ENCODE assay signal across 15 cellular contexts in the genomic region with DNA sequence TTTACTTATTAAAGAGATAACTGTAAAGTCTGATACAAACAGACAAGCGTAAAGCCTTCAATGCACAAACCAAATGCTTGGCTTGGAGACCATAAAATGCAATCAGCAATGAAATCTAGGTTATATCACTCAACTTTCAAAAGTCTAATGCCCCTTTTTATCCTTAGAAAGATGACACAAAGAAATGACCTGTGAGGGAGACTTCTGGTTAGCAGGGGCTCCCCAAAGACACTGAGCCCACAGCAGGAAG.
A peak's percentile ranks its signal among the peaks of the same experiment; 100 is the strongest.
DNase-seq lines count a peak whose midpoint lies in the region; ATAC-seq, FAIRE-seq and TF ChIP-seq lines count a peak whose summit lies in the region.
"Had no signal": no experiment of that assay in that cellular context is flagged by ENCODE, and none has a peak within 500 bp of the region (broad histone marks: within the 10 kb centered on the region; RNA-seq: fewer than 3 reads in every experiment).

No MANE protein-coding gene starts in this region.

- TF ChIP-seq POLR2A in GM12891 (IDR thresholded peaks at IDR 0.05; ENCODE audit: low read depth, low read length), result peak; percentile 74

- peak; percentile 61 for ATAC-seq in activated CD8-positive, alpha-beta T cell treated with anti-CD3 and anti-CD28 coated beads for 36 hours
- ATAC-seq in natural killer cell (peak in 2 of 3 donors; percentile 5 to 27), HG03469 (IDR thresholded peaks at IDR 0.05; ENCODE audit: unreplicated experiment) (no peak)

- FAIRE-seq in GM12891 (lab: Jason Lieb, UNC), result no peak

- peaks cover 0 to 46% (median 0%) of the 10 kb centered on the region in 11 experiments; a peak in 8 of 22 replicates for H4K20me1 ChIP-seq in BLaER1 treated with 17β-estradiol and CSF1 and Interleukin-3, amounts not matched to agents 10 nM and 100 nM

- peak overlapping the region; percentile 85 for H3K27ac Mint-ChIP-seq in activated CD8-positive, alpha-beta T cell treated with anti-CD3 and anti-CD28 coated beads for 36 hours
- H3K27ac Mint-ChIP-seq in natural killer cell, result peak overlapping the region; percentile 78 to 92
- no peak overlapping the region for H3K27ac Mint-ChIP-seq in endothelial cell (ENCODE audit: unreplicated experiment)

- intact Hi-C loops in activated CD8-positive, alpha-beta T cell treated with anti-CD3 and anti-CD28 coated beads for 36 hours (cut with micrococcal nuclease), result loop anchor here (2.0 kb wide), 2 partner anchors 14 kb away; no protein-coding TSS in a partner anchor
- intact Hi-C loops in natural killer cell (cut with micrococcal nuclease), result loop anchor here (2.0 to 10.0 kb wide), 6 partner anchors 14 to 112 kb away; no protein-coding TSS in a partner anchor
- intact Hi-C loops in tibial artery (cut with DNase I; ENCODE audit: low total_unique reads), result no loop called here

- H3K27me3 ChIP-seq in BLaER1 treated with 17β-estradiol and CSF1 and Interleukin-3, amounts not matched to agents 10 nM and 100 nM, result no peaks in the 10 kb centered on the region
- no peaks in the 10 kb centered on the region for H3K27me3 ChIP-seq in tibial artery
- H3K27me3 ChIP-seq in BE2C, result peaks cover 7% of the 10 kb centered on the region

- peaks cover 91% of the 10 kb centered on the region for H3K4me1 Mint-ChIP-seq in activated CD8-positive, alpha-beta T cell treated with anti-CD3 and anti-CD28 coated beads for 36 hours (ENCODE audit: low read depth)
- H3K4me1 Mint-ChIP-seq in natural killer cell, result peaks cover 39 to 43% of the 10 kb centered on the region in 2 donors
- peaks cover 26% of the 10 kb centered on the region for H3K4me1 Mint-ChIP-seq in endothelial cell (ENCODE audit: unreplicated experiment)

- TF ChIP-seq CTCF in activated CD8-positive, alpha-beta T cell treated with anti-CD3 and anti-CD28 coated beads for 36 hours (IDR thresholded peaks at IDR 0.05), result no peak
- TF ChIP-seq CTCF in natural killer cell (IDR thresholded peaks at IDR 0.05) (no peak), tibial artery (IDR thresholded peaks at IDR 0.05) (no peak), BE2C (IDR thresholded peaks at IDR 0.05; ENCODE audit: low read depth, low read length) (no peak), endothelial cell (IDR thresholded peaks at IDR 0.05; ENCODE audit: unreplicated experiment) (no peak)

- H3K9me3 Mint-ChIP-seq in activated CD8-positive, alpha-beta T cell treated with anti-CD3 and anti-CD28 coated beads for 36 hours, result peaks cover 3% of the 10 kb centered on the region
- H3K9me3 Mint-ChIP-seq in natural killer cell, result no peaks in the 10 kb centered on the region
- H3K9me3 Mint-ChIP-seq in endothelial cell (ENCODE audit: unreplicated experiment), result no peaks in the 10 kb centered on the region
- H3K9me3 Mint-ChIP-seq: neural crest cell had no signal

- CTCF ChIA-PET in activated CD8-positive, alpha-beta T cell treated with anti-CD3 and anti-CD28 coated beads for 36 hours (lab: Charles Lee), result interaction anchor here (0.9 to 1.8 kb wide), 2 partner anchors 11 to 24 kb away, joined by 3 to 4 read pairs; no protein-coding TSS in a partner anchor

- H3K4me2 ChIP-seq in BLaER1 treated with 17β-estradiol and CSF1 and Interleukin-3, amounts not matched to agents 10 nM and 100 nM, result peak overlapping the region; percentile 68 to 86 (median 82)

- no peaks in the 10 kb centered on the region; a peak in 1 of 22 replicates for H3K9me3 ChIP-seq in BLaER1 treated with 17β-estradiol and CSF1 and Interleukin-3, amounts not matched to agents 10 nM and 100 nM (replicated peaks in 1 of 11)
- H3K9me3 ChIP-seq in tibial artery (no peaks in the 10 kb centered on the region), BE2C (no peaks in the 10 kb centered on the region)

- H3K36me3 Mint-ChIP-seq in activated CD8-positive, alpha-beta T cell treated with anti-CD3 and anti-CD28 coated beads for 36 hours (ENCODE audit: low read depth), result peaks cover 47% of the 10 kb centered on the region
- H3K36me3 Mint-ChIP-seq in natural killer cell (no peaks in the 10 kb centered on the region), endothelial cell (ENCODE audit: low read depth, unreplicated experiment) (peaks cover 3% of the 10 kb centered on the region)

- H3K4me1 ChIP-seq in BLaER1 treated with 17β-estradiol and CSF1 and Interleukin-3, amounts not matched to agents 10 nM and 100 nM, result peaks cover 35 to 50% (median 43%) of the 10 kb centered on the region in 10 experiments
- H3K4me1 ChIP-seq in tibial artery (peaks cover 0 to 20% (median 2%) of the 10 kb centered on the region in 4 donors), BE2C (peaks cover 1% of the 10 kb centered on the region; the same call in 1 of the 2 replicates)

- DNase-seq in GM12891 (ENCODE audit: insufficient read length, low spot score) (no peak), natural killer cell (no peak), tibial artery (no peak), BE2C (no peak), endothelial cell (ENCODE audit: low spot score) (no peak)
- peak; percentile 78 for DNase-seq in activated CD8-positive, alpha-beta T cell treated with anti-CD3 and anti-CD28 coated beads for 36 hours
- DNase-seq: amniotic stem cell; effector CD8-positive, alpha-beta T cell; GF-D8; NCI-H446; SHP77 treated with DMSO at 0.1 percent for 48 hours had no signal

- POLR2A ChIA-PET in activated CD8-positive, alpha-beta T cell treated with anti-CD3 and anti-CD28 coated beads for 36 hours (lab: Charles Lee), result interaction anchor here (0.7 to 5.5 kb wide), 15 partner anchors 11 to 90 kb away, joined by 3 to 29 read pairs (median 4); a partner anchor contains a TSS

- peaks cover 0 to 29% (median 4%) of the 10 kb centered on the region in 11 experiments; a peak in 11 of 22 replicates for H3K36me3 ChIP-seq in BLaER1 treated with 17β-estradiol and CSF1 and Interleukin-3, amounts not matched to agents 10 nM and 100 nM
- H3K36me3 ChIP-seq in tibial artery (no peaks in the 10 kb centered on the region), BE2C (no peaks in the 10 kb centered on the region)

- H3K9ac ChIP-seq in BLaER1 treated with 17β-estradiol and CSF1 and Interleukin-3, amounts not matched to agents 10 nM and 100 nM, result peak overlapping the region in 9 of 11 experiments; percentile 46 to 76 (median 66); a peak in 12 of 22 replicates

- no peaks in the 10 kb centered on the region for H3K27me3 Mint-ChIP-seq in activated CD8-positive, alpha-beta T cell treated with anti-CD3 and anti-CD28 coated beads for 36 hours
- no peaks in the 10 kb centered on the region for H3K27me3 Mint-ChIP-seq in natural killer cell (ENCODE audit: low read depth in 2 of 2)
- peaks cover 2% of the 10 kb centered on the region for H3K27me3 Mint-ChIP-seq in endothelial cell (ENCODE audit: unreplicated experiment)

- H3K4me3 Mint-ChIP-seq in activated CD8-positive, alpha-beta T cell treated with anti-CD3 and anti-CD28 coated beads for 36 hours, result peak overlapping the region; percentile 69
- H3K4me3 Mint-ChIP-seq in natural killer cell (peak overlapping the region; percentile 89), endothelial cell (ENCODE audit: unreplicated experiment) (no peak overlapping the region)
- H3K4me3 Mint-ChIP-seq: neural crest cell had no signal

- peak overlapping the region in 7 of 10 experiments; percentile 11 to 47 (median 25); a peak in 6 of 20 replicates for H3K4me3 ChIP-seq in BLaER1 treated with 17β-estradiol and CSF1 and Interleukin-3, amounts not matched to agents 10 nM and 100 nM
- H3K4me3 ChIP-seq in tibial artery (no peak overlapping the region), BE2C (ENCODE audit: low read depth, low read length) (no peak overlapping the region)

- peak overlapping the region in 10 of 11 experiments; percentile 25 to 81 (median 72); a peak in 19 of 22 replicates for H3K27ac ChIP-seq in BLaER1 treated with 17β-estradiol and CSF1 and Interleukin-3, amounts not matched to agents 10 nM and 100 nM
- H3K27ac ChIP-seq in tibial artery, result no peak overlapping the region
- H3K27ac ChIP-seq: HL-60 had no signal

TF ChIP-seq in GM12891, 5 proteins besides CTCF, POLR2A, EP300 and RAD21:
- TF ChIP-seq POLR2AphosphoS5 (IDR thresholded peaks at IDR 0.05; ENCODE audit: low read depth, low read length), result peak; percentile 77
- peak; percentile 82 for TF ChIP-seq TAF1 (IDR thresholded peaks at IDR 0.05; ENCODE audit: low read depth, low read length)
- 0 out of 2 replicates have a peak, but pooled peaks have one; percentile 75 for TF ChIP-seq POU2F2 (IDR thresholded peaks at IDR 0.05; ENCODE audit: low read depth, low read length)
- TF ChIP-seq PAX5 (IDR thresholded peaks at IDR 0.05; ENCODE audit: insufficient read depth, low read length, severe bottlenecking), result no peak

Comparison
In these comparisons a context has a peak if more than half of its experiments do, and no peak if none do; other contexts are left out.
1. H3K27ac ChIP-seq: peak in BLaER1 treated with 17β-estradiol and CSF1 and Interleukin-3, amounts not matched to agents 10 nM and 100 nM (10 of 11); none in tibial artery (0 of 2).
2. H3K4me3 ChIP-seq: peak in BLaER1 treated with 17β-estradiol and CSF1 and Interleukin-3, amounts not matched to agents 10 nM and 100 nM (7 of 10); none in tibial artery (0 of 2) and BE2C (single experiment).